1 cellular context compared by ENCODE assay signal in genomic region chr1:46543761-46544560, GRCh38.
TF ChIP-seq lines count a peak whose summit lies in the region.

No MANE protein-coding gene starts in this region.

TF ChIP-seq in K562, 482 proteins besides CTCF, POLR2A, EP300 and RAD21:
- no peak for TF ChIP-seq ZNF668 (CRISPR knock-in tag; IDR thresholded peaks at IDR 0.05)
- TF ChIP-seq SMC3 (conservative IDR thresholded peaks at IDR 0.05; ENCODE audit: insufficient read depth, low read depth, low read length) = 0 out of 2 replicates have a peak, but pooled peaks have one; percentile 1
- TF ChIP-seq ZBTB7A (IDR thresholded peaks at IDR 0.05; ENCODE audit: borderline replicate concordance, control insufficient read depth, low read depth, low read length) = peak; percentile 64; the same call in 1 of the 2 replicates
- TF ChIP-seq, protein P1, sequence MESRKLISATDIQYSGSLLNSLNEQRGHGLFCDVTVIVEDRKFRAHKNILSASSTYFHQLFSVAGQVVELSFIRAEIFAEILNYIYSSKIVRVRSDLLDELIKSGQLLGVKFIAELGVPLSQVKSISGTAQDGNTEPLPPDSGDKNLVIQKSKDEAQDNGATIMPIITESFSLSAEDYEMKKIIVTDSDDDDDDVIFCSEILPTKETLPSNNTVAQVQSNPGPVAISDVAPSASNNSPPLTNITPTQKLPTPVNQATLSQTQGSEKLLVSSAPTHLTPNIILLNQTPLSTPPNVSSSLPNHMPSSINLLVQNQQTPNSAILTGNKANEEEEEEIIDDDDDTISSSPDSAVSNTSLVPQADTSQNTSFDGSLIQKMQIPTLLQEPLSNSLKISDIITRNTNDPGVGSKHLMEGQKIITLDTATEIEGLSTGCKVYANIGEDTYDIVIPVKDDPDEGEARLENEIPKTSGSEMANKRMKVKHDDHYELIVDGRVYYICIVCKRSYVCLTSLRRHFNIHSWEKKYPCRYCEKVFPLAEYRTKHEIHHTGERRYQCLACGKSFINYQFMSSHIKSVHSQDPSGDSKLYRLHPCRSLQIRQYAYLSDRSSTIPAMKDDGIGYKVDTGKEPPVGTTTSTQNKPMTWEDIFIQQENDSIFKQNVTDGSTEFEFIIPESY (CRISPR knock-in tag; IDR thresholded peaks at IDR 0.05) = peak; percentile 87
